ENCODE assay signal across 8 cellular contexts in genomic region chr20:57392512-57393271, GRCh38. TPM values are rescaled to one million over a fixed set of nuclear protein-coding genes. Genes with fewer than 3 reads are reported as not detected.
DNase-seq lines count a peak whose midpoint lies in the region; TF ChIP-seq lines count a peak whose summit lies in the region.

No MANE protein-coding gene starts in this region.

- H3K4me1 ChIP-seq in esophagus (ENCODE audit: control insufficient read depth in 2 of 2, insufficient read depth in 2 of 2, low read length in 1 of 2) (peaks cover 5 to 29% of the 10 kb centered on the region in 2 donors), neutrophil (ENCODE audit: control insufficient read depth in 1 of 2, insufficient read depth in 1 of 2, low read depth in 1 of 2, low read length in 1 of 2) (peaks cover 79 to 80% of the 10 kb centered on the region in 2 experiments), transverse colon (peaks cover 28 to 82% (median 55%) of the 10 kb centered on the region in 4 donors)

- no peak for TF ChIP-seq EP300 in transverse colon (IDR thresholded peaks at IDR 0.05; ENCODE audit: low read depth)

- no peak for TF ChIP-seq CTCF in GM06990 (IDR thresholded peaks at IDR 0.05; ENCODE audit: insufficient read depth, low read length, poor library complexity, severe bottlenecking)
- TF ChIP-seq CTCF in neutrophil (IDR thresholded peaks at IDR 0.05) = no peak
- TF ChIP-seq CTCF in transverse colon (IDR thresholded peaks at IDR 0.05) = no peak

- H3K4me3 ChIP-seq in GM06990 (replicated peaks; ENCODE audit: low read depth, low read length) (peak overlapping the region; percentile 88), esophagus (ENCODE audit: low read depth in 1 of 2, low read length in 2 of 2) (peak overlapping the region; percentile 49 to 64), neutrophil (ENCODE audit: low read depth in 1 of 2, low read length in 1 of 2) (peak overlapping the region; percentile 71 to 90), transverse colon (peak overlapping the region; percentile 42 to 88 (median 85))

- peak; percentile 40 for TF ChIP-seq POLR2A in transverse colon (IDR thresholded peaks at IDR 0.05)

- H3K9me3 ChIP-seq in KOPT-K1 (ENCODE audit: insufficient read depth, low read length, poor library complexity, severe bottlenecking) (no peaks in the 10 kb centered on the region), esophagus (ENCODE audit: control insufficient read depth in 2 of 2, insufficient read depth in 1 of 2, low read depth in 1 of 2, low read length in 1 of 2) (no peaks in the 10 kb centered on the region), neutrophil (no peaks in the 10 kb centered on the region), transverse colon (no peaks in the 10 kb centered on the region)

- no peaks in the 10 kb centered on the region for H3K27me3 ChIP-seq in GM06990 (replicated peaks; ENCODE audit: control insufficient read depth, insufficient read depth, low read length)
- H3K27me3 ChIP-seq in esophagus (ENCODE audit: control insufficient read depth in 1 of 2, insufficient read depth in 2 of 2, low read length in 2 of 2) = no peaks in the 10 kb centered on the region
- H3K27me3 ChIP-seq in neutrophil = no peaks in the 10 kb centered on the region
- H3K27me3 ChIP-seq in transverse colon = no peaks in the 10 kb centered on the region

- H3K27ac ChIP-seq in KOPT-K1 (ENCODE audit: low read depth, low read length, poor library complexity, severe bottlenecking) (peak overlapping the region; percentile 24), esophagus (ENCODE audit: low read depth in 2 of 2, low read length in 1 of 2) (peak overlapping the region; percentile 80 to 85), neutrophil (peak overlapping the region; percentile 90), transverse colon (peak overlapping the region; percentile 92 to 95 (median 93))

- H3K36me3 ChIP-seq in GM06990 (ENCODE audit: control insufficient read depth, insufficient read depth, low read length) = peaks cover 41% of the 10 kb centered on the region
- H3K36me3 ChIP-seq in KOPT-K1 (ENCODE audit: insufficient read depth, low read length) = peaks cover 26% of the 10 kb centered on the region; the same call in 1 of the 2 replicates
- peaks cover 6 to 16% of the 10 kb centered on the region in 2 donors for H3K36me3 ChIP-seq in esophagus (ENCODE audit: control insufficient read depth in 2 of 2, insufficient read depth in 2 of 2, low read length in 1 of 2)
- peaks cover 50% of the 10 kb centered on the region for H3K36me3 ChIP-seq in neutrophil
- no peaks in the 10 kb centered on the region for H3K36me3 ChIP-seq in transverse colon

- WGBS in esophagus, 2 donors = 32 to 35% methylated on average over 30 to 33 of the region's 33 CpGs
- 26 to 30% methylated on average over 4 to 31 of the region's 33 CpGs for WGBS in transverse colon (ENCODE audit: low coverage in 1 of 2), 2 donors

- DNase-seq in GM06990 (ENCODE audit: extremely low read depth, insufficient read length) = peak; percentile 77
- DNase-seq in activated CD8-positive, alpha-beta memory T cell treated with anti-CD3 and anti-CD28 coated beads, Interleukin-2, amount 50 U/mL, for 1 hour (ENCODE audit: extremely low read depth) = peak; percentile 85
- peak; percentile 77 for DNase-seq in transverse colon
- no peak for DNase-seq in epidermal melanocyte (ENCODE audit: insufficient read length, low spot score)
- DNase-seq in mesenteric fat pad (ENCODE audit: low spot score) = no peak

- intact Hi-C loops in transverse colon (cut with DNase I; ENCODE audit: low total_unique reads) = no loop called here

- in situ Hi-C loops in transverse colon (cut with MboI; ENCODE audit: low pct_ligation_motif_present in 1 of 4, low pct_unique_long_range_greater_than_20kb in 1 of 4, low sequenced_read_pairs in 3 of 4) = loop anchor here in 2 of 4 donors (25.0 kb wide), 3 partner anchors 195 to 820 kb away; partner anchors contain the start of gene ZBP1 (in 1 of the 2)

RNA-seq across cellular contexts. Expression of gene RBM38, which starts 1.5 kb away (rescaled TPM):
- polyA plus RNA-seq in esophagus = 10 to 100 TPM; 10.9 to 13.8 TPM
- 10 to 100 TPM; 26.5 to 37.4 (median 30.4) TPM for total RNA-seq in transverse colon
- 16.9 TPM for total RNA-seq in mesenteric fat pad

RNA-seq across cellular contexts. Expression of gene RAE1, which starts 41.6 kb away (rescaled TPM):
- 10 to 100 TPM in 1 of 2 donors, 1 to 10 TPM in 1; 8.6 to 25.0 TPM for polyA plus RNA-seq in esophagus
- 10 to 100 TPM in 3 of 4 donors, 1 to 10 TPM in 1; 5.6 to 29.9 (median 15.2) TPM for total RNA-seq in transverse colon
- 18.0 TPM for total RNA-seq in mesenteric fat pad

Comparison
In these comparisons a context has a peak if more than half of its experiments do, and no peak if none do; other contexts are left out.
1. DNase-seq: peak in GM06990 (single experiment), activated CD8-positive, alpha-beta memory T cell treated with anti-CD3 and anti-CD28 coated beads, Interleukin-2, amount 50 U/mL, for 1 hour (single experiment) and transverse colon (single experiment); none in epidermal melanocyte (single experiment) and mesenteric fat pad (single experiment).
2. H3K27ac ChIP-seq: peak in every context shown above with its lines; median percentile 93 in transverse colon; 90 in neutrophil; 82 in esophagus; 24 in KOPT-K1.
3. Peak in every context shown above with its lines, with median percentiles within 50 percentile points of each other: H3K4me3 ChIP-seq.